ENCODE assay signal across 1 cellular context in the genomic region with DNA sequence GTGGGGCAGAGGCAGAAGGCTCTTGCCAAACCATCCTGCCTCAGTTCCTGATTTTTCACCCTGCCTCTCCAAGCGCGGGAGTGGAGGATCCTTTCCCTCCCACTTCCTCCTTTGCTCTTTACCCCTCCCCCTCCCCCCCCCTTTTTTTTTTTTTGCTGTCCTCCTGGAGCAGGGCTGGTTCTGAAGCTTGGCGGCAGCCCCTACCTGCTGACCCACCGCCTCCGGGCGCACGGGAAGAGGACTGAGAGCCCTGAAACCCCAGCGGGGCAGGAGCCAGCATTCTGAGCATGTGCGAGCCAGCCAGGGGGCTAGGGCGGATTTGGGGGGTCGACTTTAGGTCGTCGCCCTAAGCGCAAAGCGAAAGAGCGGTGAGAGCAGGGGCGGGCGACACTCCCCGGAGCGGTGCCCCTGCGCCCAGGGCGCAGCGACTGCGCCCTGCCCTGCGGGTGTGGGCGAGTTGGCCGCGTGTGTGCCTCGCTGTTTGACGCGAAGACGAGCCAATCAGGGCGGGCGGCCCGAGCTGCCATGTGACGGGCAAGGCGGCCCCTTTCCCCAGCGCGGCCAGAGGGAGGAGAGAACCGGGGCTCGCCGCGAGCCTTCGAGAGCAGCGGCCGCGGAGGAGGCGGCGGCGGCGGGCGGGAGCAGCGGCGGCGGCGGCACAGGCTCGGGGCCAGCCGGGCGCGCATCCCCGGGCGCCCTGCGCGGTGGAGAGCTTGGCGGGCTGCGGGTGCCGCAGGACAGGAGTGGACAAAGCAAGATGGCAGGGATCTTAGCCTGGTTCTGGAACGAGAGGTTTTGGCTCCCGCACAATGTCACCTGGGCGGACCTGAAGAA.
TF ChIP-seq lines count a peak whose summit lies in the region.

Gene CERS6, plus strand, starts transcription at position 581 of the 834 bp plus-strand sequence. Its CDS starts 177 bp downstream, at position 758.

TF ChIP-seq in K562, 482 proteins besides CTCF, POLR2A, EP300 and RAD21 (continued from another document and continues in another):
- TF ChIP-seq, protein P1, sequence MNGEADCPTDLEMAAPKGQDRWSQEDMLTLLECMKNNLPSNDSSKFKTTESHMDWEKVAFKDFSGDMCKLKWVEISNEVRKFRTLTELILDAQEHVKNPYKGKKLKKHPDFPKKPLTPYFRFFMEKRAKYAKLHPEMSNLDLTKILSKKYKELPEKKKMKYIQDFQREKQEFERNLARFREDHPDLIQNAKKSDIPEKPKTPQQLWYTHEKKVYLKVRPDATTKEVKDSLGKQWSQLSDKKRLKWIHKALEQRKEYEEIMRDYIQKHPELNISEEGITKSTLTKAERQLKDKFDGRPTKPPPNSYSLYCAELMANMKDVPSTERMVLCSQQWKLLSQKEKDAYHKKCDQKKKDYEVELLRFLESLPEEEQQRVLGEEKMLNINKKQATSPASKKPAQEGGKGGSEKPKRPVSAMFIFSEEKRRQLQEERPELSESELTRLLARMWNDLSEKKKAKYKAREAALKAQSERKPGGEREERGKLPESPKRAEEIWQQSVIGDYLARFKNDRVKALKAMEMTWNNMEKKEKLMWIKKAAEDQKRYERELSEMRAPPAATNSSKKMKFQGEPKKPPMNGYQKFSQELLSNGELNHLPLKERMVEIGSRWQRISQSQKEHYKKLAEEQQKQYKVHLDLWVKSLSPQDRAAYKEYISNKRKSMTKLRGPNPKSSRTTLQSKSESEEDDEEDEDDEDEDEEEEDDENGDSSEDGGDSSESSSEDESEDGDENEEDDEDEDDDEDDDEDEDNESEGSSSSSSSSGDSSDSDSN (IDR thresholded peaks at IDR 0.05; ENCODE audit: borderline replicate concordance in 1 of 2, low read depth in 2 of 2, low read length in 2 of 2) = peak; percentile 93 to 99
- no peak for TF ChIP-seq NR4A1 (CRISPR knock-in tag; IDR thresholded peaks at IDR 0.05)
- TF ChIP-seq NR4A1 (tag; IDR thresholded peaks at IDR 0.05) = 0 out of 2 replicates have a peak, but pooled peaks have one; percentile 45
- TF ChIP-seq THRAP3 (IDR thresholded peaks at IDR 0.05; ENCODE audit: borderline replicate concordance) = no peak
- TF ChIP-seq KAT2B (IDR thresholded peaks at IDR 0.05; ENCODE audit: low read depth, low read length) = no peak
- TF ChIP-seq AFF4 (CRISPR knock-in tag; IDR thresholded peaks at IDR 0.05) = peak; percentile 97
- TF ChIP-seq GATAD2B (IDR thresholded peaks at IDR 0.05; ENCODE audit: borderline replicate concordance) = peak; percentile 59; the same call in 1 of the 2 replicates
- no peak for TF ChIP-seq BCL6 (CRISPR knock-in tag; IDR thresholded peaks at IDR 0.05)
- peak; percentile 68 to 75; a peak in 3 of 4 replicates for TF ChIP-seq MAZ (CRISPR knock-in tag; conservative IDR thresholded peaks at IDR 0.05 in 1 of 2, IDR thresholded peaks at IDR 0.05 in 1 of 2)
- TF ChIP-seq SETDB1 (IDR thresholded peaks at IDR 0.05; ENCODE audit: low read length) = no peak
- no peak for TF ChIP-seq TRIM25 (IDR thresholded peaks at IDR 0.05; ENCODE audit: borderline replicate concordance)
- no peak for TF ChIP-seq KLF16 (IDR thresholded peaks at IDR 0.05)
- TF ChIP-seq ZNF766 (CRISPR knock-in tag; conservative IDR thresholded peaks at IDR 0.05) = no peak
- TF ChIP-seq HMG20B (CRISPR knock-in tag; IDR thresholded peaks at IDR 0.05) = no peak
- TF ChIP-seq ZKSCAN8 (CRISPR knock-in tag; IDR thresholded peaks at IDR 0.05) = no peak
- TF ChIP-seq BRD9 (IDR thresholded peaks at IDR 0.05; ENCODE audit: low read depth, partially characterized antibody) = peak; percentile 49
- no peak for TF ChIP-seq ZNF551 (CRISPR knock-in tag; IDR thresholded peaks at IDR 0.05)
- TF ChIP-seq XRCC4 (IDR thresholded peaks at IDR 0.05; ENCODE audit: extremely low read depth, insufficient read depth, insufficient read length) = no peak
- no peak for TF ChIP-seq HSF4 (CRISPR knock-in tag; IDR thresholded peaks at IDR 0.05; ENCODE audit: borderline replicate concordance)
- TF ChIP-seq HNRNPK (IDR thresholded peaks at IDR 0.05; ENCODE audit: low read depth, low read length, poor library complexity, severe bottlenecking) = no peak
- TF ChIP-seq ZNF644 (tag; IDR thresholded peaks at IDR 0.05; ENCODE audit: low read depth) = no peak
- no peak for TF ChIP-seq MBD2 (IDR thresholded peaks at IDR 0.05; ENCODE audit: borderline replicate concordance, low read depth)
- TF ChIP-seq CXXC5 (CRISPR knock-in tag; IDR thresholded peaks at IDR 0.05) = peak; percentile 86
- TF ChIP-seq, protein P2, sequence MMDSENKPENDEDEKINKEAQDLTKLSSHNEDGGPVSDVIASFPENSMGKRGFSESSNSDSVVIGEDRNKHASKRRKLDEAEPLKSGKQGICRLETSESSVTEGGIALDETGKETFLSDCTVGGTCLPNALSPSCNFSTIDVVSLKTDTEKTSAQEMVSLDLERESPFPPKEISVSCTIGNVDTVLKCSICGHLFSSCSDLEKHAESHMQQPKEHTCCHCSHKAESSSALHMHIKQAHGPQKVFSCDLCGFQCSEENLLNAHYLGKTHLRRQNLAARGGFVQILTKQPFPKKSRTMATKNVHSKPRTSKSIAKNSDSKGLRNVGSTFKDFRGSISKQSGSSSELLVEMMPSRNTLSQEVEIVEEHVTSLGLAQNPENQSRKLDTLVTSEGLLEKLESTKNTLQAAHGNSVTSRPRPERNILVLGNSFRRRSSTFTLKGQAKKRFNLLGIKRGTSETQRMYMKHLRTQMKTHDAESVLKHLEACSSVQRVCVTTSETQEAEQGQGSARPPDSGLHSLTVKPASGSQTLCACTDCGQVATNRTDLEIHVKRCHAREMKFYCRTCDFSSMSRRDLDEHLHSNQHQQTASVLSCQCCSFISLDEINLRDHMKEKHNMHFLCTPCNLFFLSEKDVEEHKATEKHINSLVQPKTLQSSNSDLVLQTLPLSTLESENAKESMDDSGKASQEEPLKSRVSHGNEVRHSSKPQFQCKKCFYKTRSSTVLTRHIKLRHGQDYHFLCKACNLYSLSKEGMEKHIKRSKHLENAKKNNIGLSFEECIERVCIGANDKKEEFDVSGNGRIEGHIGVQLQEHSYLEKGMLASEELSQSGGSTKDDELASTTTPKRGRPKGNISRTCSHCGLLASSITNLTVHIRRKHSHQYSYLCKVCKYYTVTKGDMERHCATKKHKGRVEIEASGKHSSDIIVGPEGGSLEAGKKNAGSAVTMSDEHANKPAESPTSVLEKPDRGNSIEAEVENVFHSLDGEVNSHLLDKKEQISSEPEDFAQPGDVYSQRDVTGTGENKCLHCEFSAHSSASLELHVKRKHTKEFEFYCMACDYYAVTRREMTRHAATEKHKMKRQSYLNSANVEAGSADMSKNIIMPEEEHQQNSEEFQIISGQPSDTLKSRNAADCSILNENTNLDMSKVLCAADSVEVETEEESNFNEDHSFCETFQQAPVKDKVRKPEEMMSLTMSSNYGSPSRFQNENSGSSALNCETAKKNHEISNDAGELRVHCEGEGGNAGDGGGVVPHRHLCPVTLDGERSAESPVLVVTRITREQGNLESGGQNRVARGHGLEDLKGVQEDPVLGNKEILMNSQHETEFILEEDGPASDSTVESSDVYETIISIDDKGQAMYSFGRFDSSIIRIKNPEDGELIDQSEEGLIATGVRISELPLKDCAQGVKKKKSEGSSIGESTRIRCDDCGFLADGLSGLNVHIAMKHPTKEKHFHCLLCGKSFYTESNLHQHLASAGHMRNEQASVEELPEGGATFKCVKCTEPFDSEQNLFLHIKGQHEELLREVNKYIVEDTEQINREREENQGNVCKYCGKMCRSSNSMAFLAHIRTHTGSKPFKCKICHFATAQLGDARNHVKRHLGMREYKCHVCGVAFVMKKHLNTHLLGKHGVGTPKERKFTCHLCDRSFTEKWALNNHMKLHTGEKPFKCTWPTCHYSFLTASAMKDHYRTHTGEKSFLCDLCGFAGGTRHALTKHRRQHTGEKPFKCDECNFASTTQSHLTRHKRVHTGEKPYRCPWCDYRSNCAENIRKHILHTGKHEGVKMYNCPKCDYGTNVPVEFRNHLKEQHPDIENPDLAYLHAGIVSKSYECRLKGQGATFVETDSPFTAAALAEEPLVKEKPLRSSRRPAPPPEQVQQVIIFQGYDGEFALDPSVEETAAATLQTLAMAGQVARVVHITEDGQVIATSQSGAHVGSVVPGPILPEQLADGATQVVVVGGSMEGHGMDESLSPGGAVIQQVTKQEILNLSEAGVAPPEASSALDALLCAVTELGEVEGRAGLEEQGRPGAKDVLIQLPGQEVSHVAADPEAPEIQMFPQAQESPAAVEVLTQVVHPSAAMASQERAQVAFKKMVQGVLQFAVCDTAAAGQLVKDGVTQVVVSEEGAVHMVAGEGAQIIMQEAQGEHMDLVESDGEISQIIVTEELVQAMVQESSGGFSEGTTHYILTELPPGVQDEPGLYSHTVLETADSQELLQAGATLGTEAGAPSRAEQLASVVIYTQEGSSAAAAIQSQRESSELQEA (IDR thresholded peaks at IDR 0.05; ENCODE audit: low read depth) = no peak
- TF ChIP-seq NRF1 (conservative IDR thresholded peaks at IDR 0.05 in 1 of 2, IDR thresholded peaks at IDR 0.05 in 1 of 2) = peak in 1 of 2 experiments; percentile 40; a peak in 2 of 4 replicates
- TF ChIP-seq, protein P3, sequence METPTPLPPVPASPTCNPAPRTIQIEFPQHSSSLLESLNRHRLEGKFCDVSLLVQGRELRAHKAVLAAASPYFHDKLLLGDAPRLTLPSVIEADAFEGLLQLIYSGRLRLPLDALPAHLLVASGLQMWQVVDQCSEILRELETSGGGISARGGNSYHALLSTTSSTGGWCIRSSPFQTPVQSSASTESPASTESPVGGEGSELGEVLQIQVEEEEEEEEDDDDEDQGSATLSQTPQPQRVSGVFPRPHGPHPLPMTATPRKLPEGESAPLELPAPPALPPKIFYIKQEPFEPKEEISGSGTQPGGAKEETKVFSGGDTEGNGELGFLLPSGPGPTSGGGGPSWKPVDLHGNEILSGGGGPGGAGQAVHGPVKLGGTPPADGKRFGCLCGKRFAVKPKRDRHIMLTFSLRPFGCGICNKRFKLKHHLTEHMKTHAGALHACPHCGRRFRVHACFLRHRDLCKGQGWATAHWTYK (CRISPR knock-in tag; IDR thresholded peaks at IDR 0.05) = no peak
- no peak; the same call in 1 of the 2 replicates for TF ChIP-seq ZNF12 (CRISPR knock-in tag; IDR thresholded peaks at IDR 0.05)
- TF ChIP-seq PHB2 (IDR thresholded peaks at IDR 0.05; ENCODE audit: low read depth) = no peak
- TF ChIP-seq TEAD1 (CRISPR knock-in tag; IDR thresholded peaks at IDR 0.05) = peak in 1 of 2 experiments; percentile 97; a peak in 2 of 4 replicates
- TF ChIP-seq MTF1 (CRISPR knock-in tag; IDR thresholded peaks at IDR 0.05; ENCODE audit: borderline replicate concordance) = no peak
- TF ChIP-seq TARDBP (IDR thresholded peaks at IDR 0.05) = no peak
- no peak for TF ChIP-seq CHD1 (IDR thresholded peaks at IDR 0.05; ENCODE audit: low read length)
- TF ChIP-seq ZBTB7A (IDR thresholded peaks at IDR 0.05; ENCODE audit: borderline replicate concordance, control insufficient read depth, low read depth, low read length) = no peak
- no peak for TF ChIP-seq STAT5A (IDR thresholded peaks at IDR 0.05; ENCODE audit: borderline replicate concordance, low read length)
- no peak for TF ChIP-seq ZNF3 (CRISPR knock-in tag; IDR thresholded peaks at IDR 0.05)
- TF ChIP-seq JUND (IDR thresholded peaks at IDR 0.05; ENCODE audit: borderline replicate concordance, low read depth, low read length) = 0 out of 2 replicates have a peak, but pooled peaks have one; percentile 23
- TF ChIP-seq JUND (tag; IDR thresholded peaks at IDR 0.05; ENCODE audit: borderline replicate concordance, low read depth, low read length) = no peak
- peak; percentile 95 for TF ChIP-seq RBM25 (IDR thresholded peaks at IDR 0.05; ENCODE audit: low read depth, low read length, severe bottlenecking)
- TF ChIP-seq KHSRP (IDR thresholded peaks at IDR 0.05) = no peak
- TF ChIP-seq, protein P4, sequence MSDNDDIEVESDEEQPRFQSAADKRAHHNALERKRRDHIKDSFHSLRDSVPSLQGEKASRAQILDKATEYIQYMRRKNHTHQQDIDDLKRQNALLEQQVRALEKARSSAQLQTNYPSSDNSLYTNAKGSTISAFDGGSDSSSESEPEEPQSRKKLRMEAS (CRISPR knock-in tag; IDR thresholded peaks at IDR 0.05) = peak; percentile 99
